In genomic region chr16:9256196-9256595, GRCh38 we compare ENCODE assay signal across 8 cellular contexts.
DNase-seq lines count a peak whose midpoint lies in the region; ATAC-seq and TF ChIP-seq lines count a peak whose summit lies in the region.

No MANE protein-coding gene starts in this region.

- POLR2A ChIA-PET in A673 (lab: Charles Lee; ENCODE audit: low non-redundant PET) = no interaction called here

- H3K4me3 ChIP-seq in A673 (ENCODE audit: low read depth, low read length, poor library complexity, severe bottlenecking) (no peak overlapping the region), GM06990 (replicated peaks; ENCODE audit: low read depth, low read length) (no peak overlapping the region), OCI-LY1 (ENCODE audit: low read depth, low read length, poor library complexity, severe bottlenecking) (no peak overlapping the region), foreskin fibroblast (ENCODE audit: low read depth in 1 of 2, low read length in 2 of 2) (no peak overlapping the region), coronary artery (no peak overlapping the region)

- H3K9ac ChIP-seq in OCI-LY1 (ENCODE audit: low read length) = no peak overlapping the region

- H3K27ac Mint-ChIP-seq in stimulated activated naive CD8-positive, alpha-beta T cell treated with anti-CD3 and anti-CD28 coated beads, Interleukin-15, amount 100 ng/mL, for 72 hours = no peak overlapping the region

- H3K4me2 ChIP-seq in OCI-LY1 (ENCODE audit: low read length) = no peak overlapping the region

- no TSS peak for BruUV-seq in A673 (replicated peaks; lab: Mats Ljungman, UMichigan)

- no peaks in the 10 kb centered on the region for H4K20me1 ChIP-seq in OCI-LY1 (ENCODE audit: insufficient read depth, low read length)

- H3K9me3 ChIP-seq in A673 (ENCODE audit: low read depth, low read length, poor library complexity, severe bottlenecking) (no peaks in the 10 kb centered on the region), OCI-LY1 (ENCODE audit: low read length) (no peaks in the 10 kb centered on the region)

- H3K27me3 ChIP-seq in A673 (replicated peaks; ENCODE audit: insufficient read depth, low read depth, low read length, poor library complexity) (no peaks in the 10 kb centered on the region), GM06990 (replicated peaks; ENCODE audit: control insufficient read depth, insufficient read depth, low read length) (no peaks in the 10 kb centered on the region), OCI-LY1 (ENCODE audit: insufficient read depth, low read length) (no peaks in the 10 kb centered on the region)

- H3K36me3 ChIP-seq in A673 (ENCODE audit: insufficient read depth, low read length, poor library complexity, severe bottlenecking) = no peaks in the 10 kb centered on the region
- no peaks in the 10 kb centered on the region for H3K36me3 ChIP-seq in GM06990 (ENCODE audit: control insufficient read depth, insufficient read depth, low read length)
- H3K36me3 ChIP-seq in OCI-LY1 (ENCODE audit: insufficient read depth, low read length) = no peaks in the 10 kb centered on the region

- no peaks in the 10 kb centered on the region for H3K4me1 Mint-ChIP-seq in stimulated activated naive CD8-positive, alpha-beta T cell treated with anti-CD3 and anti-CD28 coated beads, Interleukin-15, amount 100 ng/mL, for 72 hours

- no peak for ATAC-seq in stimulated activated naive CD8-positive, alpha-beta T cell treated with anti-CD3 and anti-CD28 coated beads, Interleukin-15, amount 100 ng/mL, for 72 hours
- ATAC-seq in HG02610 (IDR thresholded peaks at IDR 0.05; ENCODE audit: unreplicated experiment) (no peak), GM18519 (IDR thresholded peaks at IDR 0.05; ENCODE audit: low FRiP score, unreplicated experiment) (no peak)

- H3F3A ChIP-seq in OCI-LY1 (ENCODE audit: insufficient read depth, low read length) = no peaks in the 10 kb centered on the region

- CTCF ChIA-PET in A673 (lab: Charles Lee) = interaction anchor here (0.6 to 0.7 kb wide), 2 partner anchors 10 to 49 kb away, joined by 3 read pairs; no protein-coding TSS in a partner anchor

- H3K4me1 ChIP-seq in A673 (ENCODE audit: insufficient read depth, low read length, poor library complexity, severe bottlenecking) = no peaks in the 10 kb centered on the region
- no peaks in the 10 kb centered on the region for H3K4me1 ChIP-seq in OCI-LY1 (ENCODE audit: insufficient read depth, low read length, severe bottlenecking)

- intact Hi-C loops in A673 (cut with micrococcal nuclease; ENCODE audit: unreplicated experiment) = loop anchor here (5.0 to 10.0 kb wide), 2 partner anchors 926 to 1249 kb away; partner anchors contain the start of gene GRIN2A

- H3K27ac ChIP-seq in A673 (ENCODE audit: low read depth, low read length, poor library complexity, severe bottlenecking) (no peak overlapping the region), OCI-LY1 (ENCODE audit: low read depth, low read length, poor library complexity, severe bottlenecking) (no peak overlapping the region), coronary artery (no peak overlapping the region)

- H3K27me3 Mint-ChIP-seq in stimulated activated naive CD8-positive, alpha-beta T cell treated with anti-CD3 and anti-CD28 coated beads, Interleukin-15, amount 100 ng/mL, for 72 hours = peaks cover 49% of the 10 kb centered on the region

- H3K4me3 Mint-ChIP-seq in stimulated activated naive CD8-positive, alpha-beta T cell treated with anti-CD3 and anti-CD28 coated beads, Interleukin-15, amount 100 ng/mL, for 72 hours = no peak overlapping the region

- TF ChIP-seq CTCF in A673 (conservative IDR thresholded peaks at IDR 0.05; ENCODE audit: low read depth, low read length) (peak; percentile 86), GM06990 (IDR thresholded peaks at IDR 0.05; ENCODE audit: insufficient read depth, low read length, poor library complexity, severe bottlenecking) (peak; percentile 92), OCI-LY1 (IDR thresholded peaks at IDR 0.05; ENCODE audit: low read length) (peak; percentile 90), foreskin fibroblast (IDR thresholded peaks at IDR 0.05; ENCODE audit: low read depth, low read length) (peak; percentile 25), coronary artery (IDR thresholded peaks at IDR 0.05) (no peak)

- no peaks in the 10 kb centered on the region for H3K9me3 Mint-ChIP-seq in stimulated activated naive CD8-positive, alpha-beta T cell treated with anti-CD3 and anti-CD28 coated beads, Interleukin-15, amount 100 ng/mL, for 72 hours

- no peaks in the 10 kb centered on the region for H3K79me2 ChIP-seq in OCI-LY1 (ENCODE audit: insufficient read depth, low read length)

- no peaks in the 10 kb centered on the region for H3K9me2 ChIP-seq in OCI-LY1 (ENCODE audit: low read depth, low read length)

- peak; percentile 46 for DNase-seq in A673 (ENCODE audit: low spot score)
- no peak for DNase-seq in GM06990 (ENCODE audit: extremely low read depth, insufficient read length)
- no peak for DNase-seq in foreskin fibroblast
- peak; percentile 7 to 29 for DNase-seq in stimulated activated naive CD8-positive, alpha-beta T cell treated with anti-CD3 and anti-CD28 coated beads, Interleukin-15, amount 100 ng/mL, for 72 hours
- no peak for DNase-seq in coronary artery (ENCODE audit: low spot score)

- H2AFZ ChIP-seq in OCI-LY1 (ENCODE audit: low read length) = no peak overlapping the region

Comparison
In these comparisons a context has a peak if more than half of its experiments do, and no peak if none do; other contexts are left out.
1. DNase-seq: peak in A673 (single experiment) and stimulated activated naive CD8-positive, alpha-beta T cell treated with anti-CD3 and anti-CD28 coated beads, Interleukin-15, amount 100 ng/mL, for 72 hours (2 of 2); none in GM06990 (single experiment), foreskin fibroblast (0 of 2) and coronary artery (single experiment).